In the genomic region with DNA sequence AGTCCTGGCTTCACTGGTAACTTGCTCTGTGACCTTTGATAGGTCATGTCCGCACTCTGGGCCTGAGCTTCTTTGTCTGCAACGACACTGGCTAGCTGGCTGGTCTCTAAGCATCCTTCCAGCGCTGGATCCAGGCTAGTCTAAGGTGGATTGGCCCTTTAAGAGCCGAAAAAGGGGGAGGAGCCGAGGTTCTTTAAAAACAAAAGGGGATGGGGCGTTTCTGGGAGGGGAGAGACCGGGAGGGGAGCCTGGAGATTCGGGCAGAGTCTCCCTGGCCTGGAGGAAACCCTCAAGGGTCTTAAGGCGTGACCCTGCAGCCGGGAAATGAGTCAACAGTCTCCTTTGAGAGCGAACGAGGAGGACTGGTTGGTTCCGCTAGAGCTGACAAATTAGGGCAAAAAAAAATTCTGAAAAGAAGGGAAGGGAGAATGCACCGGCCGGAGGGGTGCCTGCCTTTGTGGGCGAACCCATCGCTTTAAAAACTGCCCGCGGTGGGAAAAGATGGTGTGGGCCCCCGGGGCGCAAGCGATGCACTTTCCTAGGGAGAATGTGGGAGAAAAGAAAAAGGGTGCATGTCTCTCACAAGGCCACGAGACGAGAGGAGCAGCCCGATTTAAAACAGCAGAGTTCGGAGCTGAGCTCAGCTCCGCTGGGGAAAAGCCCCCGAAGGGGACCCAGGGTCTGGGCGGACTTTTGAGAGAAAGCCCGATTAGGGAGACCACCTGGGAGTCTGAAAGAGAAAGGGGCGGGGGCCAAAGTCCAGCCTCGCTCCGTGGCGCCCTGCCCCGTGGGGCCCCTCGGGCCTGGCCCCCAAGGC, we compare ENCODE assay signal across 8 cellular contexts. TPM values are rescaled to one million over a fixed set of nuclear protein-coding genes. Genes with fewer than 3 reads are reported as not detected.
A peak's percentile ranks its signal among the peaks of the same experiment; 100 is the strongest.
DNase-seq lines count a peak whose midpoint lies in the region; ATAC-seq and TF ChIP-seq lines count a peak whose summit lies in the region.

No MANE protein-coding gene starts in this region.

- H3K36me3 ChIP-seq in BE2C (no peaks in the 10 kb centered on the region), right lobe of liver (no peaks in the 10 kb centered on the region)

- H3K27ac ChIP-seq in right lobe of liver, result peak overlapping the region; percentile 34 to 73 (median 65)

- H3K27me3 Mint-ChIP-seq in activated CD4-positive, alpha-beta T cell treated with anti-CD3 and anti-CD28 coated beads, Interleukin-2, amount 10 ng/mL, durations not matched to agents 24 days and 14 days, result peaks cover 28% of the 10 kb centered on the region
- H3K27me3 Mint-ChIP-seq in effector memory CD8-positive, alpha-beta T cell, result peaks cover 11 to 18% of the 10 kb centered on the region in 2 donors

- ATAC-seq in GM21786 (IDR thresholded peaks at IDR 0.05; ENCODE audit: unreplicated experiment) (peak; percentile 24), right lobe of liver (peak in 3 of 4 donors; percentile 1 to 22 (median 11)), HG03442 (IDR thresholded peaks at IDR 0.05; ENCODE audit: unreplicated experiment) (no peak)
- ATAC-seq in effector memory CD8-positive, alpha-beta T cell (replicated peaks), result peak; percentile 20

- peak overlapping the region; percentile 88 for H3K27ac Mint-ChIP-seq in activated CD4-positive, alpha-beta T cell treated with anti-CD3 and anti-CD28 coated beads, Interleukin-2, amount 10 ng/mL, durations not matched to agents 24 days and 14 days
- peak overlapping the region; percentile 87 to 93 for H3K27ac Mint-ChIP-seq in effector memory CD8-positive, alpha-beta T cell

- H3K9me3 Mint-ChIP-seq in activated CD4-positive, alpha-beta T cell treated with anti-CD3 and anti-CD28 coated beads, Interleukin-2, amount 10 ng/mL, durations not matched to agents 24 days and 14 days, result no peaks in the 10 kb centered on the region
- no peaks in the 10 kb centered on the region for H3K9me3 Mint-ChIP-seq in effector memory CD8-positive, alpha-beta T cell

- TF ChIP-seq POLR2A in right lobe of liver (IDR thresholded peaks at IDR 0.05), result no peak

- TF ChIP-seq CTCF in BE2C (IDR thresholded peaks at IDR 0.05; ENCODE audit: low read depth, low read length) (no peak), right lobe of liver (IDR thresholded peaks at IDR 0.05) (no peak)

- 0% methylated on average over 30 of the region's 36 CpGs for WGBS in right lobe of liver (ENCODE audit: insufficient coverage, low coverage, low lambda C conversion rate, missing lambda C conversion rate)

- no peaks in the 10 kb centered on the region for H3K9me3 ChIP-seq in BE2C
- H3K9me3 ChIP-seq in right lobe of liver, result no peaks in the 10 kb centered on the region

- H3K27me3 ChIP-seq in BE2C (no peaks in the 10 kb centered on the region), right lobe of liver (no peaks in the 10 kb centered on the region)

- H3K36me3 Mint-ChIP-seq in activated CD4-positive, alpha-beta T cell treated with anti-CD3 and anti-CD28 coated beads, Interleukin-2, amount 10 ng/mL, durations not matched to agents 24 days and 14 days (ENCODE audit: low read depth), result no peaks in the 10 kb centered on the region
- H3K36me3 Mint-ChIP-seq in effector memory CD8-positive, alpha-beta T cell (ENCODE audit: insufficient read depth), result peaks cover 2% of the 10 kb centered on the region

- intact Hi-C loops in activated CD4-positive, alpha-beta T cell treated with anti-CD3 and anti-CD28 coated beads, Interleukin-2, amount 10 ng/mL, durations not matched to agents 24 days and 14 days (cut with micrococcal nuclease), result loop anchor here (1.0 to 5.0 kb wide), 4 partner anchors 46 to 385 kb away; partner anchors contain the start of genes NAA40 and SPINDOC
- intact Hi-C loops in right lobe of liver (cut with DNase I), result loop anchor here in 1 of 2 donors (10.0 kb wide), 1 partner anchor 177 kb away; no protein-coding TSS in a partner anchor

- H3K4me1 ChIP-seq in BE2C, result no peaks in the 10 kb centered on the region
- H3K4me1 ChIP-seq in right lobe of liver, result peaks cover 0 to 24% (median 9%) of the 10 kb centered on the region in 4 donors

- H3K4me3 ChIP-seq in BE2C (ENCODE audit: low read depth, low read length), result peak overlapping the region; percentile 72
- peak overlapping the region; percentile 64 to 83 (median 69) for H3K4me3 ChIP-seq in right lobe of liver

- DNase-seq in BE2C, result peak; percentile 26
- DNase-seq in NCI-H2227 treated with DMSO at 0.1 percent for 48 hours (lab: John Stamatoyannopoulos, UW), result peak; percentile 65
- peak; percentile 89 for DNase-seq in activated CD4-positive, alpha-beta T cell treated with anti-CD3 and anti-CD28 coated beads, Interleukin-2, amount 10 ng/mL, durations not matched to agents 24 days and 14 days
- peak in 1 of 3 experiments; percentile 14 for DNase-seq in effector memory CD8-positive, alpha-beta T cell
- DNase-seq in right lobe of liver, result peak; percentile 39 to 74 (median 59)
- DNase-seq in stimulated activated CD4-positive, alpha-beta T cell treated with anti-CD3 and anti-CD28 coated beads, TNF-alpha, amount 100 ng/mL, for 24 hours (ENCODE audit: low read depth in 3 of 3), result peak in 2 of 3 experiments; percentile 12 to 30

- peak overlapping the region; percentile 96 for H3K4me3 Mint-ChIP-seq in activated CD4-positive, alpha-beta T cell treated with anti-CD3 and anti-CD28 coated beads, Interleukin-2, amount 10 ng/mL, durations not matched to agents 24 days and 14 days
- H3K4me3 Mint-ChIP-seq in effector memory CD8-positive, alpha-beta T cell, result peak overlapping the region; percentile 99

- H3K4me1 Mint-ChIP-seq in activated CD4-positive, alpha-beta T cell treated with anti-CD3 and anti-CD28 coated beads, Interleukin-2, amount 10 ng/mL, durations not matched to agents 24 days and 14 days, result peaks cover 12% of the 10 kb centered on the region
- peaks cover 7 to 9% of the 10 kb centered on the region in 2 donors for H3K4me1 Mint-ChIP-seq in effector memory CD8-positive, alpha-beta T cell (ENCODE audit: low read depth in 2 of 2)

RNA-seq across cellular contexts. Expression of gene ZFTA, which starts 1.0 kb away (rescaled TPM):
- 9.7 TPM for polyA plus RNA-seq in BE2C (2012; ENCODE audit: insufficient read depth, insufficient read length, low read depth)
- total RNA-seq in activated CD4-positive, alpha-beta T cell treated with anti-CD3 and anti-CD28 coated beads, Interleukin-2, amount 10 ng/mL, durations not matched to agents 24 days and 14 days, result 3.8 and 5.3 TPM in 2 replicates
- total RNA-seq in right lobe of liver, result 10 to 100 TPM in 1 of 6 experiments, 1 to 10 TPM in 5; 4.8 to 10.7 (median 6.6) TPM

RNA-seq across cellular contexts. Expression of gene SPINDOC, which starts 45.6 kb away (rescaled TPM):
- polyA plus RNA-seq in BE2C (2012; ENCODE audit: insufficient read depth, insufficient read length, low read depth), result 53.6 TPM
- total RNA-seq in activated CD4-positive, alpha-beta T cell treated with anti-CD3 and anti-CD28 coated beads, Interleukin-2, amount 10 ng/mL, durations not matched to agents 24 days and 14 days, result 60.2 and 65.8 TPM in 2 replicates
- 1 to 10 TPM; 2.2 to 5.0 (median 2.7) TPM for total RNA-seq in right lobe of liver

Comparison
In these comparisons a context has a peak if more than half of its experiments do, and no peak if none do; other contexts are left out.
1. RNA of gene SPINDOC, which starts 45.6 kb away (total RNA-seq): 60.2 to 65.8 TPM in activated CD4-positive, alpha-beta T cell treated with anti-CD3 and anti-CD28 coated beads, Interleukin-2, amount 10 ng/mL, durations not matched to agents 24 days and 14 days; 2.2 to 5.0 TPM in right lobe of liver; every median in the first group is over 10 times any median in the second.